In the genomic region with DNA sequence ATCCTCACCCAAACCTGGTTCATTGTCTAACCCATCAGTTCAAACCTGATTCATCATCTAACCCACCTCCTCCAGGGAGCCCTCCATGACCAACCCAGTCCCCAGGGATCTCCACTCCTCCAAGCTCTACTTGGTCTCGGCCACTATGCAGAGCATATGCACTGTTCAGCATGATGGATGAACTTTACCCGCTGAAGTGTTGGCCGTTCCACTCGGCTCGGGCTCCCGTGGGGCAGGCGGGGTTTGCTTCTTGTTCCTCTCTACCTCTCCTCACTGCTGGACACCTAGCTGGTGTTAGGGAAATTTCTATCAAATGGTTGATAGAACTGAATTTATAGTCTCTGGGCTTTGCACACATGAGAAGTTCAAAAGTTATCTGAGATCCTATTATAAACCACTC, we compare ENCODE assay signal across 7 cellular contexts.
"Had no signal": no experiment of that assay in that cellular context is flagged by ENCODE, and none has a peak within 500 bp of the region (broad histone marks: within the 10 kb centered on the region; RNA-seq: fewer than 3 reads in every experiment).

No MANE protein-coding gene starts in this region.

- FAIRE-seq: HTR-8/SVneo had no signal

- H3K4me3 Mint-ChIP-seq: IgD-negative memory B cell had no signal

- H3K4me3 ChIP-seq: GM23248, HAP-1 had no signal

- H3K4me1 Mint-ChIP-seq: IgD-negative memory B cell had no signal

- H3K9me3 ChIP-seq: HAP-1 had no signal

- ATAC-seq: HCT116 had no signal

- DNase-seq: GM23248, GOT3, H7 had no signal

- H3K9me3 Mint-ChIP-seq: IgD-negative memory B cell had no signal

- H3K9ac ChIP-seq: GM23248 had no signal

- H3K27ac Mint-ChIP-seq: IgD-negative memory B cell had no signal

- H2AFZ ChIP-seq: GM23248 had no signal

- H3K36me3 Mint-ChIP-seq: IgD-negative memory B cell had no signal

- H3K27ac ChIP-seq: GM23248 had no signal

- H3K4me1 ChIP-seq: HAP-1 had no signal

- H3K36me3 ChIP-seq: HAP-1 had no signal
